Comparison of ENCODE assay signal across 7 cellular contexts in genomic region chr19:2609034-2609388, GRCh38.
A peak's percentile ranks its signal among the peaks of the same experiment; 100 is the strongest.
DNase-seq lines count a peak whose midpoint lies in the region; ATAC-seq and TF ChIP-seq lines count a peak whose summit lies in the region.
"Not testable (repeated sequence)": the region's sequence is repeated elsewhere in the genome, so short reads cannot be mapped to it uniquely, and the experiment has no call there.

No MANE protein-coding gene starts in this region.

- peak overlapping the region; percentile 71 for H3K4me3 ChIP-seq in GM12865 (ENCODE audit: low read depth, low read length)
- H3K4me3 ChIP-seq in OCI-LY3 (ENCODE audit: low read length): peak overlapping the region; percentile 72
- H3K4me3 ChIP-seq in trophoblast cell (ENCODE audit: low read depth, low read length): not testable (repeated sequence)

- H3K23ac ChIP-seq in trophoblast cell (ENCODE audit: low read length): not testable (repeated sequence)

- peak overlapping the region; percentile 65 for H3K4me3 Mint-ChIP-seq in CD4-positive, alpha-beta T cell
- H3K4me3 Mint-ChIP-seq in activated B cell treated with CpG ODN at 0.5 μM for 24 hours: peak overlapping the region; percentile 79
- peak overlapping the region; percentile 6 for H3K4me3 Mint-ChIP-seq in activated naive CD8-positive, alpha-beta T cell treated with anti-CD3 and anti-CD28 coated beads, Interleukin-2, amount 50 U/mL, for 24 hours
- peak overlapping the region in 2 of 5 donors; percentile 36 to 63 for H3K4me3 Mint-ChIP-seq in immature natural killer cell

- H3K27ac ChIP-seq in CD4-positive, alpha-beta T cell (ENCODE audit: low read depth, low read length); trophoblast cell (ENCODE audit: low read depth, low read length): not testable (repeated sequence)
- H3K27ac ChIP-seq in OCI-LY3 (ENCODE audit: low read length): peak overlapping the region; percentile 75

- peaks cover 20% of the 10 kb centered on the region for H3K79me1 ChIP-seq in trophoblast cell (ENCODE audit: low read length)

- not testable (repeated sequence) for H4K8ac ChIP-seq in trophoblast cell (ENCODE audit: low read depth, low read length)

- H3K79me2 ChIP-seq in OCI-LY3 (ENCODE audit: low read length); trophoblast cell (ENCODE audit: control insufficient read depth, insufficient read depth, low read length, poor library complexity): not testable (repeated sequence)

- H3K4me1 ChIP-seq in OCI-LY3 (ENCODE audit: low read length) (peaks cover 57% of the 10 kb centered on the region), trophoblast cell (ENCODE audit: control insufficient read depth in 1 of 2, insufficient read depth in 2 of 2, low read length in 2 of 2) (peaks cover 12 to 18% of the 10 kb centered on the region in 2 experiments)

- not testable (repeated sequence) for H3K14ac ChIP-seq in trophoblast cell (ENCODE audit: low read length)

- not testable (repeated sequence) for DNase-seq in CD4-positive, alpha-beta T cell; GM12865 (ENCODE audit: low read depth); activated B cell treated with CpG ODN at 0.5 μM for 24 hours; activated naive CD8-positive, alpha-beta T cell treated with anti-CD3 and anti-CD28 coated beads, Interleukin-2, amount 50 U/mL, for 24 hours; immature natural killer cell; trophoblast cell

- not testable (repeated sequence) for H3K27me3 Mint-ChIP-seq in CD4-positive, alpha-beta T cell; activated B cell treated with CpG ODN at 0.5 μM for 24 hours
- peaks cover 12% of the 10 kb centered on the region for H3K27me3 Mint-ChIP-seq in activated naive CD8-positive, alpha-beta T cell treated with anti-CD3 and anti-CD28 coated beads, Interleukin-2, amount 50 U/mL, for 24 hours
- H3K27me3 Mint-ChIP-seq in immature natural killer cell (ENCODE audit: low read depth in 3 of 3): peaks cover 11 to 20% (median 12%) of the 10 kb centered on the region in 3 donors

- intact Hi-C loops in CD4-positive, alpha-beta T cell (cut with DNase I, micrococcal nuclease): loop anchor here in 1 of 2 experiments (2.0 kb wide), 1 partner anchor 28 kb away; no protein-coding TSS in a partner anchor
- intact Hi-C loops in activated B cell treated with CpG ODN at 0.5 μM for 24 hours (cut with micrococcal nuclease): loop anchor here (2.0 kb wide), 1 partner anchor 14 kb away; no protein-coding TSS in a partner anchor

- CTCF ChIA-PET in CD4-positive, alpha-beta T cell (lab: Charles Lee): interaction anchor here (0.6 to 4.8 kb wide), 4 partner anchors 28 to 137 kb away, joined by 3 to 55 read pairs (median 25); partner anchors contain the start of gene GADD45B
- CTCF ChIA-PET in activated B cell treated with CpG ODN at 0.5 μM for 24 hours (lab: Charles Lee): interaction anchor here (0.7 to 16.3 kb wide), 7 partner anchors 9 to 131 kb away, joined by 3 to 336 read pairs (median 4); partner anchors contain the start of gene GADD45B

- ATAC-seq in CD4-positive, alpha-beta T cell (ENCODE audit: poor library complexity); activated B cell treated with CpG ODN at 0.5 μM for 24 hours (ENCODE audit: low read depth); activated naive CD8-positive, alpha-beta T cell treated with anti-CD3 and anti-CD28 coated beads, Interleukin-2, amount 50 U/mL, for 24 hours: not testable (repeated sequence)

- not testable (repeated sequence) for H3K36me3 ChIP-seq in OCI-LY3 (replicated peaks; ENCODE audit: low read depth, low read length); trophoblast cell (ENCODE audit: control insufficient read depth in 1 of 2, insufficient read depth in 2 of 2, low read length in 2 of 2)

- not testable (repeated sequence) for H2BK120ac ChIP-seq in trophoblast cell (ENCODE audit: insufficient read depth, low read length, poor library complexity)

- H3K18ac ChIP-seq in trophoblast cell (ENCODE audit: low read length): not testable (repeated sequence)

- H4K20me1 ChIP-seq in OCI-LY3 (ENCODE audit: insufficient read depth, low read length): not testable (repeated sequence)

- no CpG with 5 or more reads among the region's 7 CpGs for WGBS in trophoblast cell (ENCODE audit: extremely low coverage, insufficient coverage, insufficient read length)

- not testable (repeated sequence) for H2AK5ac ChIP-seq in trophoblast cell (ENCODE audit: low read length)

- POLR2A ChIA-PET in CD4-positive, alpha-beta T cell (lab: Charles Lee): interaction anchor here (0.6 to 4.9 kb wide), 5 partner anchors 9 to 132 kb away, joined by 3 to 152 read pairs (median 7); partner anchors contain the start of gene GADD45B
- POLR2A ChIA-PET in activated B cell treated with CpG ODN at 0.5 μM for 24 hours (lab: Charles Lee): interaction anchor here (1.6 to 29.7 kb wide), 7 partner anchors 8 to 132 kb away, joined by 17 to 979 read pairs (median 47); partner anchors contain the start of gene GADD45B

- TF ChIP-seq CTCF in CD4-positive, alpha-beta T cell (IDR thresholded peaks at IDR 0.05); GM12865 (IDR thresholded peaks at IDR 0.05; ENCODE audit: insufficient read depth, low read depth, low read length, missing control alignments); OCI-LY3 (IDR thresholded peaks at IDR 0.05; ENCODE audit: low read depth, low read length); activated B cell treated with CpG ODN at 0.5 μM for 24 hours (IDR thresholded peaks at IDR 0.05): not testable (repeated sequence)

- H4K91ac ChIP-seq in trophoblast cell (ENCODE audit: low read depth, low read length): peak overlapping the region; percentile 25

- not testable (repeated sequence) for H3K27me3 ChIP-seq in CD4-positive, alpha-beta T cell (ENCODE audit: control insufficient read depth, insufficient read depth, low read length); OCI-LY3 (ENCODE audit: low read depth, low read length); trophoblast cell (ENCODE audit: insufficient read depth, low read length)

- H3K4me1 Mint-ChIP-seq in CD4-positive, alpha-beta T cell (ENCODE audit: low read depth): peaks cover 38% of the 10 kb centered on the region
- peaks cover 77% of the 10 kb centered on the region for H3K4me1 Mint-ChIP-seq in activated B cell treated with CpG ODN at 0.5 μM for 24 hours
- H3K4me1 Mint-ChIP-seq in activated naive CD8-positive, alpha-beta T cell treated with anti-CD3 and anti-CD28 coated beads, Interleukin-2, amount 50 U/mL, for 24 hours: peaks cover 55% of the 10 kb centered on the region
- H3K4me1 Mint-ChIP-seq in immature natural killer cell: peaks cover 28 to 39% of the 10 kb centered on the region in 2 donors

- peak overlapping the region; percentile 53 for H3K9ac ChIP-seq in OCI-LY3 (ENCODE audit: low read length)
- not testable (repeated sequence) for H3K9ac ChIP-seq in trophoblast cell (ENCODE audit: low read length)

- not testable (repeated sequence) for H3K27ac Mint-ChIP-seq in CD4-positive, alpha-beta T cell
- H3K27ac Mint-ChIP-seq in activated B cell treated with CpG ODN at 0.5 μM for 24 hours (peak overlapping the region; percentile 83), immature natural killer cell (peak overlapping the region in 5 of 6 donors; percentile 1 to 87 (median 17))
- peak overlapping the region; percentile 49 for H3K27ac Mint-ChIP-seq in activated naive CD8-positive, alpha-beta T cell treated with anti-CD3 and anti-CD28 coated beads, Interleukin-2, amount 50 U/mL, for 24 hours

- H4K12ac ChIP-seq in trophoblast cell (ENCODE audit: low read depth, low read length): not testable (repeated sequence)

- H3K36me3 Mint-ChIP-seq in CD4-positive, alpha-beta T cell (ENCODE audit: low read depth); activated B cell treated with CpG ODN at 0.5 μM for 24 hours (ENCODE audit: low read depth); activated naive CD8-positive, alpha-beta T cell treated with anti-CD3 and anti-CD28 coated beads, Interleukin-2, amount 50 U/mL, for 24 hours (ENCODE audit: low read depth); immature natural killer cell: not testable (repeated sequence)

- not testable (repeated sequence) for H3K9me3 Mint-ChIP-seq in CD4-positive, alpha-beta T cell; activated B cell treated with CpG ODN at 0.5 μM for 24 hours; activated naive CD8-positive, alpha-beta T cell treated with anti-CD3 and anti-CD28 coated beads, Interleukin-2, amount 50 U/mL, for 24 hours; immature natural killer cell

- H2AFZ ChIP-seq in OCI-LY3 (ENCODE audit: low read depth, low read length); trophoblast cell (ENCODE audit: insufficient read depth, low read length, poor library complexity): not testable (repeated sequence)

- peak overlapping the region; percentile 70 for H2BK12ac ChIP-seq in trophoblast cell (ENCODE audit: low read length)

- not testable (repeated sequence) for H2BK5ac ChIP-seq in trophoblast cell (ENCODE audit: low read depth, low read length, poor library complexity)

- not testable (repeated sequence) for H3K4ac ChIP-seq in trophoblast cell (ENCODE audit: low read depth, low read length)

- H3K9me3 ChIP-seq in CD4-positive, alpha-beta T cell (ENCODE audit: control insufficient read depth, low read length); OCI-LY3 (ENCODE audit: insufficient read depth, low read length); trophoblast cell (ENCODE audit: insufficient read depth, low read depth, low read length): not testable (repeated sequence)

- H3K4me2 ChIP-seq in OCI-LY3 (ENCODE audit: low read length): peak overlapping the region; percentile 89
- not testable (repeated sequence) for H3K4me2 ChIP-seq in trophoblast cell (ENCODE audit: low read length)
